2 cellular contexts compared by ENCODE assay signal in genomic region chr10:73494213-73494612, GRCh38.
TF ChIP-seq lines count a peak whose summit lies in the region.

No MANE protein-coding gene starts in this region.

TF ChIP-seq in HEK293, 187 proteins besides CTCF, POLR2A, EP300 and RAD21 (continued from another document):
- TF ChIP-seq ZBTB6 (tag by site-specific recombination; IDR thresholded peaks at IDR 0.05), result no peak
- TF ChIP-seq IKZF3 (tag by site-specific recombination; IDR thresholded peaks at IDR 0.05), result no peak
- TF ChIP-seq ZBTB21 (tag by site-specific recombination; IDR thresholded peaks at IDR 0.05), result no peak
TF ChIP-seq in HEK293: peak in this region for 1.

TF ChIP-seq in K562, 482 proteins besides CTCF, POLR2A, EP300 and RAD21 (continued from another document):
- no peak for TF ChIP-seq PATZ1 (CRISPR knock-in tag; IDR thresholded peaks at IDR 0.05; ENCODE audit: borderline replicate concordance)
- 0 out of 2 replicates have a peak, but pooled peaks have one; percentile 33 for TF ChIP-seq THRAP3 (IDR thresholded peaks at IDR 0.05; ENCODE audit: borderline replicate concordance)
- no peak for TF ChIP-seq FUS (optimal IDR thresholded peaks at IDR 0.05; ENCODE audit: low read depth, low read length)
- no peak for TF ChIP-seq RREB1 (CRISPR knock-in tag; IDR thresholded peaks at IDR 0.05)
- 0 out of 2 replicates have a peak, but pooled peaks have one; percentile 14 for TF ChIP-seq ZBTB26 (CRISPR knock-in tag; IDR thresholded peaks at IDR 0.05)
- TF ChIP-seq GABPB2 (CRISPR knock-in tag; conservative IDR thresholded peaks at IDR 0.05), result no peak
- no peak for TF ChIP-seq ZC3H11A (IDR thresholded peaks at IDR 0.05; ENCODE audit: low read depth, low read length)
- no peak for TF ChIP-seq LCOR (CRISPR knock-in tag; IDR thresholded peaks at IDR 0.05)
- peak in 1 of 2 experiments; percentile 88; a peak in 2 of 4 replicates for TF ChIP-seq MLLT1 (IDR thresholded peaks at IDR 0.05)
- TF ChIP-seq PHTF2 (CRISPR knock-in tag; IDR thresholded peaks at IDR 0.05), result no peak
- TF ChIP-seq ELK1 (CRISPR knock-in tag; IDR thresholded peaks at IDR 0.05), result no peak
- no peak for TF ChIP-seq RFX7 (CRISPR knock-in tag; IDR thresholded peaks at IDR 0.05)
- TF ChIP-seq HDAC6 (IDR thresholded peaks at IDR 0.05; ENCODE audit: low read depth, low read length), result no peak
- no peak for TF ChIP-seq PML (IDR thresholded peaks at IDR 0.05; ENCODE audit: low read length)
- no peak for TF ChIP-seq BRD4 (IDR thresholded peaks at IDR 0.05)
- no peak for TF ChIP-seq HDGF (IDR thresholded peaks at IDR 0.05)
- no peak for TF ChIP-seq ZNF639 (CRISPR knock-in tag; conservative IDR thresholded peaks at IDR 0.05 in 1 of 2, IDR thresholded peaks at IDR 0.05 in 1 of 2)
- no peak for TF ChIP-seq HDAC3 (IDR thresholded peaks at IDR 0.05; ENCODE audit: borderline replicate concordance, partially characterized antibody)
- TF ChIP-seq GATAD2A (IDR thresholded peaks at IDR 0.05), result no peak
- TF ChIP-seq POLR2G (IDR thresholded peaks at IDR 0.05; ENCODE audit: low read depth, low read length), result no peak
- peak; percentile 39; the same call in 1 of the 2 replicates for TF ChIP-seq SMARCA5 (IDR thresholded peaks at IDR 0.05)
- no peak for TF ChIP-seq KLF6 (CRISPR knock-in tag; IDR thresholded peaks at IDR 0.05; ENCODE audit: borderline replicate concordance)
- no peak for TF ChIP-seq ZNF239 (CRISPR knock-in tag; IDR thresholded peaks at IDR 0.05)
- no peak for TF ChIP-seq FOXM1 (IDR thresholded peaks at IDR 0.05; ENCODE audit: low read depth)
- no peak for TF ChIP-seq FOXM1 (CRISPR knock-in tag; IDR thresholded peaks at IDR 0.05; ENCODE audit: low read depth)
- TF ChIP-seq MCM2 (IDR thresholded peaks at IDR 0.05; ENCODE audit: low read depth), result no peak
- 0 out of 2 replicates have a peak, but pooled peaks have one; percentile 29 for TF ChIP-seq ZBTB33 (CRISPR knock-in tag; IDR thresholded peaks at IDR 0.05)
- no peak for TF ChIP-seq ARID1B (IDR thresholded peaks at IDR 0.05)
- 0 out of 2 replicates have a peak, but pooled peaks have one; percentile 15 for TF ChIP-seq ZNF121 (CRISPR knock-in tag; conservative IDR thresholded peaks at IDR 0.05)
- 0 out of 2 replicates have a peak, but pooled peaks have one; percentile 13 for TF ChIP-seq BCOR (IDR thresholded peaks at IDR 0.05)
- TF ChIP-seq MAFF (IDR thresholded peaks at IDR 0.05; ENCODE audit: low read length), result no peak
- TF ChIP-seq ZNF584 (CRISPR knock-in tag; IDR thresholded peaks at IDR 0.05; ENCODE audit: low read depth), result no peak
- TF ChIP-seq MTA1 (IDR thresholded peaks at IDR 0.05; ENCODE audit: borderline replicate concordance), result no peak
- 0 out of 2 replicates have a peak, but pooled peaks have one; percentile 51 for TF ChIP-seq HBP1 (CRISPR knock-in tag; IDR thresholded peaks at IDR 0.05)
